Comparison of ENCODE assay signal across 8 cellular contexts in genomic region chr6:2970753-2971419, GRCh38. TPM values are rescaled to one million over a fixed set of nuclear protein-coding genes. Genes with fewer than 3 reads are reported as not detected.
DNase-seq lines count a peak whose midpoint lies in the region; ATAC-seq and TF ChIP-seq lines count a peak whose summit lies in the region.

No MANE protein-coding gene starts in this region.

- intact Hi-C loops in Right ventricle myocardium superior (cut with DNase I) = no loop called here

- peaks cover 10% of the 10 kb centered on the region for H3K27me3 Mint-ChIP-seq in activated naive CD8-positive, alpha-beta T cell treated with anti-CD3 and anti-CD28 coated beads, Interleukin-2, amount 50 U/mL, for 24 hours

- DNase-seq in NCI-H82 (lab: John Stamatoyannopoulos, UW) (peak; percentile 54), NCI-H82 treated with DMSO at 0.1 percent for 48 hours (lab: John Stamatoyannopoulos, UW; ENCODE audit: unreplicated experiment) (no peak), SK-N-SH (peak; percentile 91), Right ventricle myocardium superior (peak; percentile 90), occipital lobe (lab: John Stamatoyannopoulos, UW) (peak; percentile 78), ureter (ENCODE audit: low spot score) (peak; percentile 81), SKM-1 (lab: John Stamatoyannopoulos, UW; ENCODE audit: unreplicated experiment) (no peak)
- peak; percentile 59 for DNase-seq in activated naive CD8-positive, alpha-beta T cell treated with anti-CD3 and anti-CD28 coated beads, Interleukin-2, amount 50 U/mL, for 24 hours

- no peaks in the 10 kb centered on the region for H3K9me3 Mint-ChIP-seq in activated naive CD8-positive, alpha-beta T cell treated with anti-CD3 and anti-CD28 coated beads, Interleukin-2, amount 50 U/mL, for 24 hours

- H3K4me3 Mint-ChIP-seq in activated naive CD8-positive, alpha-beta T cell treated with anti-CD3 and anti-CD28 coated beads, Interleukin-2, amount 50 U/mL, for 24 hours = peak overlapping the region; percentile 81

- peaks cover 9 to 10% of the 10 kb centered on the region in 2 experiments; a peak in 3 of 4 replicates for H3K4me1 ChIP-seq in SK-N-SH (ENCODE audit: control insufficient read depth in 1 of 2, insufficient read depth in 2 of 2, low read depth in 1 of 2, low read length in 1 of 2)

- ATAC-seq in activated naive CD8-positive, alpha-beta T cell treated with anti-CD3 and anti-CD28 coated beads, Interleukin-2, amount 50 U/mL, for 24 hours = peak; percentile 65
- ATAC-seq in Right ventricle myocardium superior (ENCODE audit: poor library complexity) = peak; percentile 87

- TF ChIP-seq EP300 in SK-N-SH (IDR thresholded peaks at IDR 0.05; ENCODE audit: borderline replicate concordance in 1 of 2, low read depth in 1 of 2, low read length in 1 of 2) = no peak

- CTCF ChIA-PET in SK-N-SH (lab: Yijun Ruan, JAX) = interaction anchor here (1.0 to 1.6 kb wide), 3 partner anchors 18 to 19 kb away, joined by 3 to 13 read pairs (median 11); no protein-coding TSS in a partner anchor

- H3K4me1 Mint-ChIP-seq in activated naive CD8-positive, alpha-beta T cell treated with anti-CD3 and anti-CD28 coated beads, Interleukin-2, amount 50 U/mL, for 24 hours = peaks cover 56% of the 10 kb centered on the region

- peak overlapping the region; percentile 56 to 85 for H3K27ac ChIP-seq in SK-N-SH (ENCODE audit: low read depth in 2 of 2, low read length in 1 of 2)

- H3K27ac Mint-ChIP-seq in activated naive CD8-positive, alpha-beta T cell treated with anti-CD3 and anti-CD28 coated beads, Interleukin-2, amount 50 U/mL, for 24 hours = peak overlapping the region; percentile 82

- peak overlapping the region; percentile 79 for H3K4me2 ChIP-seq in SK-N-SH

- H3K4me3 ChIP-seq in SK-N-SH (ENCODE audit: low read depth in 2 of 2, low read length in 1 of 2) = peak overlapping the region; percentile 67 to 69

- H3K79me2 ChIP-seq in SK-N-SH (ENCODE audit: insufficient read depth) = peaks cover 53% of the 10 kb centered on the region

- H3F3A ChIP-seq in SK-N-SH (replicated peaks; ENCODE audit: insufficient read depth) = peaks cover 24% of the 10 kb centered on the region

- no peaks in the 10 kb centered on the region for H3K36me3 Mint-ChIP-seq in activated naive CD8-positive, alpha-beta T cell treated with anti-CD3 and anti-CD28 coated beads, Interleukin-2, amount 50 U/mL, for 24 hours (ENCODE audit: low read depth)

- no peaks in the 10 kb centered on the region for H3K27me3 ChIP-seq in SK-N-SH (ENCODE audit: insufficient read depth)

- no peak for TF ChIP-seq CTCF in SK-N-SH (IDR thresholded peaks at IDR 0.05)

- no peaks in the 10 kb centered on the region for H4K20me1 ChIP-seq in SK-N-SH (ENCODE audit: insufficient read depth)

- peak overlapping the region; percentile 83 for H3K9ac ChIP-seq in SK-N-SH

- no peaks in the 10 kb centered on the region for H3K9me3 ChIP-seq in SK-N-SH

- H3K36me3 ChIP-seq in SK-N-SH (replicated peaks in 1 of 2; ENCODE audit: control insufficient read depth in 1 of 2, insufficient read depth in 2 of 2, low read length in 1 of 2) = peaks cover 0 to 3% of the 10 kb centered on the region in 2 experiments

- POLR2A ChIA-PET in SK-N-SH (lab: Yijun Ruan, JAX) = interaction anchor here (0.8 to 1.6 kb wide), 4 partner anchors 13 to 129 kb away, joined by 3 to 38 read pairs (median 3); partner anchors contain the start of gene SERPINB1

- H2AFZ ChIP-seq in SK-N-SH (ENCODE audit: low read depth) = peak overlapping the region; percentile 92; the same call in 1 of the 2 replicates

- no peak for TF ChIP-seq RAD21 in SK-N-SH (IDR thresholded peaks at IDR 0.05; ENCODE audit: low read length)

- 3% methylated on average over 18 of the region's 80 CpGs for WGBS in SK-N-SH (ENCODE audit: low lambda C conversion rate)

- no peaks in the 10 kb centered on the region for H3K9me2 ChIP-seq in SK-N-SH

TF ChIP-seq in SK-N-SH, 30 proteins besides CTCF, POLR2A, EP300 and RAD21:
- peak; percentile 58; the same call in 1 of the 2 replicates for TF ChIP-seq GABPA (IDR thresholded peaks at IDR 0.05; ENCODE audit: low read depth)
- TF ChIP-seq FOXJ3 (CRISPR knock-in tag; IDR thresholded peaks at IDR 0.05) = no peak

RNA-seq across cellular contexts. Expression of gene SERPINB6, which starts 0.5 kb away (rescaled TPM):
- 102 and 111 TPM in 2 replicates for polyA plus RNA-seq in SK-N-SH (2012; rRNA removed)
- 109 TPM in 2 replicates for polyA plus RNA-seq in SK-N-SH (2012; cell fraction: cytosol; rRNA removed)
- polyA plus RNA-seq in SK-N-SH (2012; cell fraction: nucleus; rRNA removed) = 123 and 128 TPM in 2 replicates
- 265 TPM for total RNA-seq in Right ventricle myocardium superior
- total RNA-seq in occipital lobe = 12.3 TPM
- total RNA-seq in ureter = 121 TPM

RNA-seq across cellular contexts. Expression of gene NQO2, which starts 28.8 kb away (rescaled TPM):
- polyA plus RNA-seq in SK-N-SH (2012; rRNA removed) = 19.2 and 22.5 TPM in 2 replicates
- polyA plus RNA-seq in SK-N-SH (2012; cell fraction: cytosol; rRNA removed) = 18.9 and 20.4 TPM in 2 replicates
- 14.6 and 18.6 TPM in 2 replicates for polyA plus RNA-seq in SK-N-SH (2012; cell fraction: nucleus; rRNA removed)
- total RNA-seq in Right ventricle myocardium superior (70.5 TPM), occipital lobe (8.0 TPM), ureter (27.0 TPM)

Comparison
In these comparisons a context has a peak if more than half of its experiments do, and no peak if none do; other contexts are left out.
1. DNase-seq: peak in NCI-H82 (single experiment), SK-N-SH (single experiment), activated naive CD8-positive, alpha-beta T cell treated with anti-CD3 and anti-CD28 coated beads, Interleukin-2, amount 50 U/mL, for 24 hours (single experiment), Right ventricle myocardium superior (single experiment), occipital lobe (single experiment) and ureter (single experiment); none in NCI-H82 treated with DMSO at 0.1 percent for 48 hours (single experiment) and SKM-1 (single experiment).